ENCODE assay signal across 1 cellular context in the genomic region with DNA sequence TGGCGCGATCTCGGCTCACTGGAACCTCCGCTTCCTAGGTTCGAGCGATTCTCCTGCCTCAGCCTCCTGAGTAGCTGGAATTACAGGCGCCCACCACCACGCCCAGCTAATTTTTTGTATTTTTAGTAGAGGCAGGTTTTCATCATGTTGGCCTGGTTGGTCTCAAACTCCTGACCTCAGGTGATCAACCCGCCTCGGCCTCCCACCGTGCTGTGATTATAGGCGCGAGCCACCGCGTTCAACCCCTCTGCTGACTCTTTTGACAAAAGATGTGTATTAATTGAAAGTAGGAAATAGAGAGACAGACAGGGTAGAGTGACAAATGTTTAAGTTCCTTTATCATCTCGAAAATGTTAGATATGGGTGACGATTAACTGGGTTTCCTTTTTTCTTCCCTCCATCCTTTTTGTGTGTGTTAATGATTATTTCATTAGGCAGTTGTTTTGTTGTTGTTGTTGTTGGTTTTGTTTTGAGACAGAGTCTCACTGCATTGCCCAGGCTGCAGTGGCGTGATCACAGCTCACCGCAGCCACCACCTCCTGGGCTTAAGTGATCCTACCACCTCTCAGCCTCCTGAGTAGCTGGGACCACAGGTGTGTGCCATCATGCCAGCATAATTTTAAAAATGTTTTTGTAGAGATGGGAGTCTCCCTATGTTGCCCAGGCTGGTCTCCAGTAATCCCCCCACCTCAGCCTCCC.
TF ChIP-seq lines count a peak whose summit lies in the region.

No MANE protein-coding gene starts in this region.

TF ChIP-seq in IMR-90, 13 proteins besides CTCF, POLR2A, EP300 and RAD21:
- no peak for TF ChIP-seq FOS (IDR thresholded peaks at IDR 0.05; ENCODE audit: low read depth, low read length)
- no peak for TF ChIP-seq MAZ (IDR thresholded peaks at IDR 0.05; ENCODE audit: borderline replicate concordance, low read depth, low read length)
- TF ChIP-seq SMC3 (IDR thresholded peaks at IDR 0.05; ENCODE audit: low read depth, low read length) = no peak
- no peak for TF ChIP-seq RCOR1 (IDR thresholded peaks at IDR 0.05; ENCODE audit: insufficient replicate concordance, low read length)
- TF ChIP-seq, protein P1, sequence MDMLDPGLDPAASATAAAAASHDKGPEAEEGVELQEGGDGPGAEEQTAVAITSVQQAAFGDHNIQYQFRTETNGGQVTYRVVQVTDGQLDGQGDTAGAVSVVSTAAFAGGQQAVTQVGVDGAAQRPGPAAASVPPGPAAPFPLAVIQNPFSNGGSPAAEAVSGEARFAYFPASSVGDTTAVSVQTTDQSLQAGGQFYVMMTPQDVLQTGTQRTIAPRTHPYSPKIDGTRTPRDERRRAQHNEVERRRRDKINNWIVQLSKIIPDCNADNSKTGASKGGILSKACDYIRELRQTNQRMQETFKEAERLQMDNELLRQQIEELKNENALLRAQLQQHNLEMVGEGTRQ (IDR thresholded peaks at IDR 0.05; ENCODE audit: low read depth, low read length) = no peak
- no peak for TF ChIP-seq BHLHE40 (IDR thresholded peaks at IDR 0.05; ENCODE audit: low read depth, low read length)
- no peak for TF ChIP-seq CHD1 (IDR thresholded peaks at IDR 0.05; ENCODE audit: low read depth, low read length)
- TF ChIP-seq MXI1 (IDR thresholded peaks at IDR 0.05; ENCODE audit: borderline replicate concordance, low read depth, low read length) = no peak
TF ChIP-seq in IMR-90: peak in this region for 0.
